9 cellular contexts compared by ENCODE assay signal in the genomic region with DNA sequence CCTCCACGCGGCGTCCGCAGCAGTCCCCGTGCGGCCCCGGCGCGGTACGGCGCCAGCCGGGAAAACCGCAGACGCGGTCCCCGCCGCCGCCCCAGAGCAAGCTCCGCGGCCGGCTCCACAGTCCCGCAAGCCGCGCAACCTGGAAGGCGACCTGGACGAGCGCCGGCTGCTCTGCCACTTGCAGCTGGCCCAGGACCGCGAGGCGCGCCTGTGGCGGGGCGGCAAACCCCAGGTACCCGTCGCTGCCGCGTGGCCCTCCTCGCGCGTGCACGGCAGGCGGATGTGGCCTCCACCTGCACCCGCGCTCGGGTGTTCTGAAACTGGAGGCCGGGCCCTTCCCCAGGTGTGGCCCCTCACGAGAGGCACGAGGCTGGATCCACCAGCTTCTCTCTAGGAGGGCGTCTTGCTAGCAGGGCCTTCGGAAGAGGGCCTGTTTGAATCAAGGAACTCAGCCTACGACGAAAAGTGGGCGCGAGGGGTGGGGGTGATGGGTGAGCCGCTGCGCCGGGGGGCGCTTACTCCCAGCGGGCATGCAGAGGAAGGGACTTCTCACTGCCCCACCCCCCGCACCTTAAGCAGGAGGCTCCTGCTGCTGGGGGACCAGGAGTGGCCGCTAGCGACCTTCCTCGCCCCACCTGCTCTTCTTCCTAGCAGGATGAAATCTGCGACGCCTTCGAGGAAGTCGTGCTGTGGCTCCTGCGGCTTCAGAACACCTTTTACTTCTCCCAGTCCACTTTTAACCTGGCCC. TPM values are rescaled to one million over a fixed set of nuclear protein-coding genes. Genes with fewer than 3 reads are reported as not detected.
A peak's percentile ranks its signal among the peaks of the same experiment; 100 is the strongest.
DNase-seq lines count a peak whose midpoint lies in the region; ATAC-seq and FAIRE-seq lines count a peak whose summit lies in the region.
"Had no signal": no experiment of that assay in that cellular context is flagged by ENCODE, and none has a peak within 500 bp of the region (broad histone marks: within the 10 kb centered on the region; RNA-seq: fewer than 3 reads in every experiment).

No MANE protein-coding gene starts in this region.

- 0 out of 2 replicates have a peak, but pooled peaks cover 1% of the 10 kb centered on the region for H3K4me1 ChIP-seq in iPS DF 6.9 (ENCODE audit: control insufficient read depth, insufficient read depth, low read length)

- no peaks in the 10 kb centered on the region for H3K27me3 Mint-ChIP-seq in activated T-cell treated with anti-CD3 and anti-CD28 coated beads, Interleukin-2, amount 50 U/mL, for 24 hours

- no peak overlapping the region for H3K27ac Mint-ChIP-seq in activated T-cell treated with anti-CD3 and anti-CD28 coated beads, Interleukin-2, amount 50 U/mL, for 24 hours

- peaks cover 37% of the 10 kb centered on the region for H3K4me1 Mint-ChIP-seq in activated T-cell treated with anti-CD3 and anti-CD28 coated beads, Interleukin-2, amount 50 U/mL, for 24 hours (ENCODE audit: low read depth)

- WGBS in iPS DF 6.9 (ENCODE audit: insufficient coverage, insufficient read length) = no CpG with 5 or more reads among the region's 69 CpGs

- H3K4me3 Mint-ChIP-seq in activated T-cell treated with anti-CD3 and anti-CD28 coated beads, Interleukin-2, amount 50 U/mL, for 24 hours = peak overlapping the region; percentile 53

- H3K27ac ChIP-seq in iPS DF 6.9 (ENCODE audit: low read length) = no peak overlapping the region

- H3K9me3 Mint-ChIP-seq in activated T-cell treated with anti-CD3 and anti-CD28 coated beads, Interleukin-2, amount 50 U/mL, for 24 hours = no peaks in the 10 kb centered on the region

- FAIRE-seq in RCC 7860 (lab: Jason Lieb, UNC) = no peak
- FAIRE-seq: islet of Langerhans had no signal

- peaks cover 38% of the 10 kb centered on the region for H3K36me3 Mint-ChIP-seq in activated T-cell treated with anti-CD3 and anti-CD28 coated beads, Interleukin-2, amount 50 U/mL, for 24 hours (ENCODE audit: low read depth)

- H3K27me3 ChIP-seq in H7 (ENCODE audit: control insufficient read depth, insufficient read depth, low read length) (peaks cover 43% of the 10 kb centered on the region), iPS DF 6.9 (ENCODE audit: control insufficient read depth, insufficient read depth, low read length) (peaks cover 15% of the 10 kb centered on the region)

- H3K36me3 ChIP-seq in H7 (replicated peaks; ENCODE audit: control insufficient read depth, insufficient read depth, low read length) (no peaks in the 10 kb centered on the region), iPS DF 6.9 (ENCODE audit: control insufficient read depth, insufficient read depth, low read length) (no peaks in the 10 kb centered on the region)

- H3K9me3 ChIP-seq in iPS DF 6.9 (ENCODE audit: control insufficient read depth, insufficient read depth, low read length) = no peaks in the 10 kb centered on the region

- H3K4me3 ChIP-seq in H7 (ENCODE audit: insufficient read depth, low read depth, low read length) = peak overlapping the region; percentile 48
- H3K4me3 ChIP-seq in iPS DF 6.9 (ENCODE audit: low read length) = peak overlapping the region; percentile 52; the same call in 1 of the 2 replicates

- peak; percentile 82 for DNase-seq in H7
- DNase-seq in activated T-cell treated with anti-CD3 and anti-CD28 coated beads, Interleukin-2, amount 50 U/mL, for 24 hours = peak; percentile 75
- DNase-seq in iPS DF 6.9 (ENCODE audit: low read depth, low spot score) = no peak
- DNase-seq in stimulated activated CD4-positive, alpha-beta T cell treated with anti-CD3 and anti-CD28 coated beads, TNF-alpha, amount 100 ng/mL, for 1 hour (ENCODE audit: low read depth in 3 of 3, low spot score in 1 of 3) = peak in 2 of 3 donors; percentile 16 to 37
- DNase-seq in RCC 7860 (ENCODE audit: low spot score) = no peak
- no peak for DNase-seq in UCSD-AML1 (lab: John Stamatoyannopoulos, UW; ENCODE audit: unreplicated experiment)

- ATAC-seq in HG02623 (IDR thresholded peaks at IDR 0.05; ENCODE audit: unreplicated experiment) (no peak), HG03159 (IDR thresholded peaks at IDR 0.05; ENCODE audit: unreplicated experiment) (no peak)

RNA-seq across cellular contexts. Expression of a gene that starts 0.6 kb away (rescaled TPM):
- 0.07 and 0.18 TPM in 2 replicates for total RNA-seq in H7 (2014; rRNA removed; shearing (Covaris generic))

RNA-seq across cellular contexts. Expression of a gene that starts 10.5 kb away (rescaled TPM):
- total RNA-seq in H7 (2014; rRNA removed; shearing (Covaris generic)) = 2.7 and 3.2 TPM in 2 replicates

RNA-seq across cellular contexts. Expression of a gene that starts 29.2 kb away (rescaled TPM):
- total RNA-seq in H7 (2014; rRNA removed; shearing (Covaris generic)) = 10.5 and 12.4 TPM in 2 replicates

Comparison
In these comparisons a context has a peak if more than half of its experiments do, and no peak if none do; other contexts are left out.
1. DNase-seq: peak in H7 (single experiment), activated T-cell treated with anti-CD3 and anti-CD28 coated beads, Interleukin-2, amount 50 U/mL, for 24 hours (single experiment) and stimulated activated CD4-positive, alpha-beta T cell treated with anti-CD3 and anti-CD28 coated beads, TNF-alpha, amount 100 ng/mL, for 1 hour (2 of 3); none in iPS DF 6.9 (single experiment), RCC 7860 (single experiment) and UCSD-AML1 (single experiment).